Comparison of ENCODE assay signal across 21 cellular contexts in genomic region chr17:36498560-36499300, GRCh38. TPM values are rescaled to one million over a fixed set of nuclear protein-coding genes. Genes with fewer than 3 reads are reported as not detected.
A peak's percentile ranks its signal among the peaks of the same experiment; 100 is the strongest.
DNase-seq lines count a peak whose midpoint lies in the region; ATAC-seq, FAIRE-seq and TF ChIP-seq lines count a peak whose summit lies in the region.
"Had no signal": no experiment of that assay in that cellular context is flagged by ENCODE, and none has a peak within 500 bp of the region (broad histone marks: within the 10 kb centered on the region; RNA-seq: fewer than 3 reads in every experiment).

No MANE protein-coding gene starts in this region.

- no peak for FAIRE-seq in HepG2 (lab: Jason Lieb, UNC)
- FAIRE-seq: A204.1 had no signal

- no peak overlapping the region for H3K27ac Mint-ChIP-seq in activated CD8-positive, alpha-beta memory T cell treated with anti-CD3 and anti-CD28 coated beads, Interleukin-2, amount 10 ng/mL, durations not matched to agents 7 days and 5 days
- H3K27ac Mint-ChIP-seq: activated T-helper 2 cell treated with anti-CD3 and anti-CD28 coated beads, Interferon-gamma antibody, Interleukin-2, Interleukin-4, amounts not matched to agents 10 μg/mL and 5 μg/mL and 100 μg/mL, durations not matched to agents 14 hours and 24 hours and 36 hours; memory B cell had no signal

- no peaks in the 10 kb centered on the region for H3F3A ChIP-seq in SK-N-SH (replicated peaks; ENCODE audit: insufficient read depth)

- 69% methylated on average over 7 of the region's 7 CpGs for WGBS in SK-N-SH (ENCODE audit: low lambda C conversion rate)
- WGBS in HepG2 (ENCODE audit: low lambda C conversion rate): 96% methylated on average over 7 of the region's 7 CpGs

- H3K4me1 Mint-ChIP-seq in activated CD8-positive, alpha-beta memory T cell treated with anti-CD3 and anti-CD28 coated beads, Interleukin-2, amount 10 ng/mL, durations not matched to agents 7 days and 5 days: peaks cover 4% of the 10 kb centered on the region
- H3K4me1 Mint-ChIP-seq: memory B cell had no signal

- DNase-seq in activated CD8-positive, alpha-beta memory T cell treated with anti-CD3 and anti-CD28 coated beads, Interleukin-2, amount 50 U/mL, for 48 hours: peak; percentile 42
- DNase-seq in activated CD8-positive, alpha-beta memory T cell treated with anti-CD3 and anti-CD28 coated beads, Interleukin-2, amount 10 ng/mL, durations not matched to agents 7 days and 5 days: no peak
- DNase-seq in SK-N-SH (peak; percentile 68), HepG2 (ENCODE audit: low spot score) (no peak), SKM-1 treated with dmso at 0.1 percent for 144 hours (lab: John Stamatoyannopoulos, UW; ENCODE audit: unreplicated experiment) (no peak)
- DNase-seq: activated CD4-positive, alpha-beta T cell treated with anti-CD3 and anti-CD28 coated beads for 4 hours; DMS53; foreskin keratinocyte; GDM1; NCI-H1694 treated with DMSO at 0.1 percent for 48 hours; NCI-H2171; NCI-H524 treated with DMSO at 0.1 percent for 48 hours; nucleus accumbens; substantia nigra; T-helper 2 cell; upper lobe of left lung had no signal

- TF ChIP-seq POLR2A in HepG2 (IDR thresholded peaks at IDR 0.05; ENCODE audit: insufficient read depth in 1 of 2, low read depth in 2 of 2, low read length in 2 of 2): no peak

- no peaks in the 10 kb centered on the region for H3K9me3 ChIP-seq in SK-N-SH
- no peaks in the 10 kb centered on the region for H3K9me3 ChIP-seq in HepG2 (ENCODE audit: low read length)
- H3K9me3 ChIP-seq: upper lobe of left lung had no signal

- in situ Hi-C loops in HepG2 (cut with HindIII; ENCODE audit: extremely low pct_ligation_motif_present, low pct_unique_long_range_greater_than_20kb): loop anchor here (25.0 kb wide), 1 partner anchor 536 kb away; no protein-coding TSS in a partner anchor

- H3K27ac ChIP-seq in SK-N-SH (ENCODE audit: low read depth in 2 of 2, low read length in 1 of 2): peak overlapping the region in 1 of 2 experiments; percentile 92; a peak in 2 of 4 replicates
- no peak overlapping the region for H3K27ac ChIP-seq in HepG2 (ENCODE audit: extremely low read length, insufficient read depth, low read length)
- H3K27ac ChIP-seq: foreskin keratinocyte, upper lobe of left lung had no signal

- H3K79me2 ChIP-seq in SK-N-SH (ENCODE audit: insufficient read depth) (no peaks in the 10 kb centered on the region), HepG2 (ENCODE audit: insufficient read depth, low read length) (no peaks in the 10 kb centered on the region)

- H3K4me3 Mint-ChIP-seq in activated CD8-positive, alpha-beta memory T cell treated with anti-CD3 and anti-CD28 coated beads, Interleukin-2, amount 10 ng/mL, durations not matched to agents 7 days and 5 days: no peak overlapping the region
- H3K4me3 Mint-ChIP-seq: memory B cell had no signal

- no peak for TF ChIP-seq RAD21 in SK-N-SH (IDR thresholded peaks at IDR 0.05; ENCODE audit: low read length)
- no peak for TF ChIP-seq RAD21 in HepG2 (CRISPR knock-in tag; IDR thresholded peaks at IDR 0.05)

- intact Hi-C loops in HepG2 (cut with micrococcal nuclease; ENCODE audit: unreplicated experiment): no loop called here

- H2AFZ ChIP-seq in SK-N-SH (ENCODE audit: low read depth) (no peak overlapping the region), HepG2 (ENCODE audit: low read length) (no peak overlapping the region)

- peak in 1 of 2 experiments; percentile 60; a peak in 2 of 4 replicates for TF ChIP-seq EP300 in SK-N-SH (IDR thresholded peaks at IDR 0.05; ENCODE audit: borderline replicate concordance in 1 of 2, low read depth in 1 of 2, low read length in 1 of 2)
- no peak for TF ChIP-seq EP300 in HepG2 (IDR thresholded peaks at IDR 0.05; ENCODE audit: low read depth in 2 of 2, low read length in 2 of 2)
- no peak for TF ChIP-seq EP300 in HepG2 (CRISPR knock-in tag; IDR thresholded peaks at IDR 0.05; ENCODE audit: borderline replicate concordance)

- ATAC-seq in activated CD8-positive, alpha-beta memory T cell treated with anti-CD3 and anti-CD28 coated beads, Interleukin-2, amount 10 ng/mL, durations not matched to agents 7 days and 5 days: no peak
- ATAC-seq in HepG2 (no peak), HG03159 (IDR thresholded peaks at IDR 0.05; ENCODE audit: unreplicated experiment) (no peak)
- ATAC-seq: esophagus mucosa, foreskin keratinocyte had no signal

- H3K9me2 ChIP-seq in SK-N-SH: no peaks in the 10 kb centered on the region

- H3K9me3 Mint-ChIP-seq in activated CD8-positive, alpha-beta memory T cell treated with anti-CD3 and anti-CD28 coated beads, Interleukin-2, amount 10 ng/mL, durations not matched to agents 7 days and 5 days (ENCODE audit: low read depth): no peaks in the 10 kb centered on the region
- H3K9me3 Mint-ChIP-seq: activated T-helper 2 cell treated with anti-CD3 and anti-CD28 coated beads, Interferon-gamma antibody, Interleukin-2, Interleukin-4, amounts not matched to agents 10 μg/mL and 5 μg/mL and 100 μg/mL, durations not matched to agents 14 hours and 24 hours and 36 hours; memory B cell had no signal

- POLR2A ChIA-PET in SK-N-SH (lab: Yijun Ruan, JAX) (interaction anchor here (0.6 to 1.6 kb wide), 5 partner anchors 12 to 46 kb away, joined by 3 to 13 read pairs (median 4); partner anchors contain the start of genes GGNBP2, MYO19, PIGW and ZNHIT3), HepG2 (lab: Yijun Ruan, JAX) (interaction anchor here (1.7 kb wide), 1 partner anchor 13 kb away, joined by 5 read pairs; the partner anchor contains the start of gene ZNHIT3)

- H3K36me3 ChIP-seq in SK-N-SH (replicated peaks in 1 of 2; ENCODE audit: control insufficient read depth in 1 of 2, insufficient read depth in 2 of 2, low read length in 1 of 2): peaks cover 36 to 59% of the 10 kb centered on the region in 2 experiments
- H3K36me3 ChIP-seq in HepG2 (replicated peaks in 1 of 2; ENCODE audit: control insufficient read depth in 1 of 2, insufficient read depth in 2 of 2, low read length in 2 of 2): peaks cover 30 to 72% of the 10 kb centered on the region in 2 experiments

- H3K27me3 ChIP-seq in SK-N-SH (ENCODE audit: insufficient read depth) (no peaks in the 10 kb centered on the region), HepG2 (ENCODE audit: control insufficient read depth in 1 of 2, insufficient read depth in 2 of 2, low read length in 2 of 2) (no peaks in the 10 kb centered on the region)
- H3K27me3 ChIP-seq: foreskin keratinocyte, upper lobe of left lung had no signal

- peaks cover 39% of the 10 kb centered on the region for H3K36me3 Mint-ChIP-seq in activated CD8-positive, alpha-beta memory T cell treated with anti-CD3 and anti-CD28 coated beads, Interleukin-2, amount 10 ng/mL, durations not matched to agents 7 days and 5 days

- no TSS peak for BruUV-seq in HepG2 (replicated peaks; lab: Mats Ljungman, UMichigan)

- TF ChIP-seq CTCF in SK-N-SH (IDR thresholded peaks at IDR 0.05) (no peak), HepG2 (CRISPR knock-in tag; IDR thresholded peaks at IDR 0.05) (no peak)

- H3K4me2 ChIP-seq in SK-N-SH (no peak overlapping the region), HepG2 (ENCODE audit: low read depth, low read length) (no peak overlapping the region)

- H4K20me1 ChIP-seq in SK-N-SH (ENCODE audit: insufficient read depth): no peaks in the 10 kb centered on the region
- no peaks in the 10 kb centered on the region for H4K20me1 ChIP-seq in HepG2 (ENCODE audit: insufficient read depth, low read length)

- H3K4me3 ChIP-seq in SK-N-SH (ENCODE audit: low read depth in 2 of 2, low read length in 1 of 2) (no peak overlapping the region), HepG2 (replicated peaks in 1 of 3; ENCODE audit: insufficient read depth in 1 of 3, low read depth in 2 of 3, low read length in 3 of 3) (no peak overlapping the region)
- H3K4me3 ChIP-seq: upper lobe of left lung had no signal

- no peaks in the 10 kb centered on the region for H3K27me3 Mint-ChIP-seq in activated CD8-positive, alpha-beta memory T cell treated with anti-CD3 and anti-CD28 coated beads, Interleukin-2, amount 10 ng/mL, durations not matched to agents 7 days and 5 days
- H3K27me3 Mint-ChIP-seq: memory B cell had no signal

- no peak overlapping the region for H3K9ac ChIP-seq in SK-N-SH
- no peak overlapping the region for H3K9ac ChIP-seq in HepG2 (ENCODE audit: insufficient read depth, low read depth, low read length)

- H3K4me1 ChIP-seq in SK-N-SH (ENCODE audit: control insufficient read depth in 1 of 2, insufficient read depth in 2 of 2, low read depth in 1 of 2, low read length in 1 of 2): peaks cover 0 to 22% of the 10 kb centered on the region in 2 experiments; a peak in 1 of 4 replicates
- no peaks in the 10 kb centered on the region for H3K4me1 ChIP-seq in HepG2 (ENCODE audit: insufficient read depth, low read length)
- H3K4me1 ChIP-seq: foreskin keratinocyte, upper lobe of left lung had no signal

- CTCF ChIA-PET in activated CD8-positive, alpha-beta memory T cell treated with anti-CD3 and anti-CD28 coated beads, Interleukin-2, amount 10 ng/mL, durations not matched to agents 7 days and 5 days (lab: Charles Lee): interaction anchor here (1.6 kb wide), 1 partner anchor 16 kb away, joined by 6 read pairs; no protein-coding TSS in a partner anchor
- CTCF ChIA-PET in SK-N-SH (lab: Yijun Ruan, JAX) (interaction anchor here (1.0 to 4.4 kb wide), 2 partner anchors 16 to 36 kb away, joined by 5 to 22 read pairs; partner anchors contain the start of genes MYO19 and PIGW), HepG2 (lab: Yijun Ruan, JAX; ENCODE audit: low intra/inter-chr PET ratio, low total read pairs) (no interaction called here)

RNA-seq across cellular contexts. Expression of gene ZNHIT3, which starts 12.2 kb away (rescaled TPM):
- total RNA-seq in activated CD8-positive, alpha-beta memory T cell treated with anti-CD3 and anti-CD28 coated beads, Interleukin-2, amount 10 ng/mL, durations not matched to agents 7 days and 5 days: 10 to 100 TPM; 34.3 to 45.8 TPM
- polyA plus RNA-seq in SK-N-SH (2012; rRNA removed) (59.9 and 68.5 TPM in 2 replicates), HepG2 (2011; rRNA removed) (60.9 and 77.4 TPM in 2 replicates)
- 74.5 and 82.1 TPM in 2 replicates for polyA plus RNA-seq in SK-N-SH (2012; cell fraction: cytosol; rRNA removed)
- polyA plus RNA-seq in SK-N-SH (2012; cell fraction: nucleus; rRNA removed): 27.8 and 34.0 TPM in 2 replicates
- total RNA-seq in HepG2 (2016; rRNA removed; fragmentation: Illumina TruSeq; extraction: Trizol): 66.6 and 88.3 TPM in 2 replicates
- total RNA-seq in HepG2 (2016; cell fraction: cytosol; rRNA removed; fragmentation: Illumina TruSeq; extraction: Trizol; ENCODE audit: low read depth): 29.8 and 32.2 TPM in 2 replicates
- 67.3 and 89.4 TPM in 2 replicates for total RNA-seq in HepG2 (2016; cell fraction: insoluble cytoplasmic fraction; rRNA removed; fragmentation: Illumina TruSeq; extraction: Trizol)
- 41.9 and 45.5 TPM in 2 replicates for total RNA-seq in HepG2 (2016; cell fraction: membrane; rRNA removed; fragmentation: Illumina TruSeq; extraction: Trizol)
- total RNA-seq in HepG2 (2016; cell fraction: nucleus; rRNA removed; fragmentation: Illumina TruSeq; extraction: Trizol): 27.8 and 28.2 TPM in 2 replicates
- polyA plus RNA-seq in HepG2 (2011; cell fraction: cytosol; rRNA removed): 58.2 and 69.6 TPM in 2 replicates
- 16.3 and 25.3 TPM in 2 replicates for polyA plus RNA-seq in HepG2 (2011; cell fraction: nucleus; rRNA removed)
- 48.2 and 51.5 TPM in 2 replicates for polyA plus RNA-seq in HepG2 (2012)
- 30.5 and 31.3 TPM in 2 replicates for polyA plus RNA-seq in HepG2 (2016; cell fraction: cytosol; fragmentation: Illumina TruSeq; extraction: Trizol; ENCODE audit: low read depth)
- 87.9 and 101 TPM in 2 replicates for polyA plus RNA-seq in HepG2 (2016; cell fraction: insoluble cytoplasmic fraction; fragmentation: Illumina TruSeq; extraction: Trizol; ENCODE audit: low read depth)
- polyA plus RNA-seq in HepG2 (2016; cell fraction: membrane; fragmentation: Illumina TruSeq; extraction: Trizol; ENCODE audit: low read depth): 43.8 and 44.5 TPM in 2 replicates
- polyA plus RNA-seq in HepG2 (2016; cell fraction: nucleus; fragmentation: Illumina TruSeq; extraction: Trizol; ENCODE audit: insufficient read depth, low read depth): 41.8 and 50.1 TPM in 2 replicates
- 22.7 and 35.2 TPM in 2 replicates for polyA minus RNA-seq in HepG2 (2011; rRNA and poly(A)+ RNA removed; ENCODE audit: low replicate concordance)
- 8.5 and 13.5 TPM in 2 replicates for polyA minus RNA-seq in HepG2 (2011; cell fraction: cytosol; rRNA and poly(A)+ RNA removed)
- 20.0 and 28.6 TPM in 2 replicates for polyA minus RNA-seq in HepG2 (2011; cell fraction: nucleus; rRNA and poly(A)+ RNA removed)

RNA-seq across cellular contexts. Expression of gene MYO19, which starts 35.9 kb away (rescaled TPM):
- total RNA-seq in activated CD8-positive, alpha-beta memory T cell treated with anti-CD3 and anti-CD28 coated beads, Interleukin-2, amount 10 ng/mL, durations not matched to agents 7 days and 5 days: 100 to 1,000 TPM; 140 to 161 TPM
- polyA plus RNA-seq in SK-N-SH (2012; rRNA removed) (61.6 and 72.4 TPM in 2 replicates), HepG2 (2011; rRNA removed) (80.8 and 82.3 TPM in 2 replicates)
- polyA plus RNA-seq in SK-N-SH (2012; cell fraction: cytosol; rRNA removed): 20.3 and 28.5 TPM in 2 replicates
- polyA plus RNA-seq in SK-N-SH (2012; cell fraction: nucleus; rRNA removed): 344 and 424 TPM in 2 replicates
- 46.8 and 75.7 TPM in 2 replicates for total RNA-seq in HepG2 (2016; rRNA removed; fragmentation: Illumina TruSeq; extraction: Trizol)
- 70.2 and 74.2 TPM in 2 replicates for total RNA-seq in HepG2 (2016; cell fraction: cytosol; rRNA removed; fragmentation: Illumina TruSeq; extraction: Trizol; ENCODE audit: low read depth)
- 42.5 and 72.3 TPM in 2 replicates for total RNA-seq in HepG2 (2016; cell fraction: insoluble cytoplasmic fraction; rRNA removed; fragmentation: Illumina TruSeq; extraction: Trizol)
- 73.2 and 82.2 TPM in 2 replicates for total RNA-seq in HepG2 (2016; cell fraction: membrane; rRNA removed; fragmentation: Illumina TruSeq; extraction: Trizol)
- total RNA-seq in HepG2 (2016; cell fraction: nucleus; rRNA removed; fragmentation: Illumina TruSeq; extraction: Trizol): 105 and 110 TPM in 2 replicates
- 31.7 and 43.3 TPM in 2 replicates for polyA plus RNA-seq in HepG2 (2011; cell fraction: cytosol; rRNA removed)
- 435 and 511 TPM in 2 replicates for polyA plus RNA-seq in HepG2 (2011; cell fraction: nucleus; rRNA removed)
- 38.9 and 47.5 TPM in 2 replicates for polyA plus RNA-seq in HepG2 (2012)
- polyA plus RNA-seq in HepG2 (2016; cell fraction: cytosol; fragmentation: Illumina TruSeq; extraction: Trizol; ENCODE audit: low read depth): 29.1 and 34.3 TPM in 2 replicates
- polyA plus RNA-seq in HepG2 (2016; cell fraction: insoluble cytoplasmic fraction; fragmentation: Illumina TruSeq; extraction: Trizol; ENCODE audit: low read depth): 38.5 and 44.1 TPM in 2 replicates
- 43.7 and 46.4 TPM in 2 replicates for polyA plus RNA-seq in HepG2 (2016; cell fraction: membrane; fragmentation: Illumina TruSeq; extraction: Trizol; ENCODE audit: low read depth)
- polyA plus RNA-seq in HepG2 (2016; cell fraction: nucleus; fragmentation: Illumina TruSeq; extraction: Trizol; ENCODE audit: insufficient read depth, low read depth): 202 and 205 TPM in 2 replicates
- 151 and 353 TPM in 2 replicates for polyA minus RNA-seq in HepG2 (2011; rRNA and poly(A)+ RNA removed; ENCODE audit: low replicate concordance)
- 25.4 and 29.5 TPM in 2 replicates for polyA minus RNA-seq in HepG2 (2011; cell fraction: cytosol; rRNA and poly(A)+ RNA removed)
- polyA minus RNA-seq in HepG2 (2011; cell fraction: nucleus; rRNA and poly(A)+ RNA removed): 222 and 248 TPM in 2 replicates

RNA-seq across cellular contexts. Expression of gene PIGW, which starts 36.1 kb away (rescaled TPM):
- 10 to 100 TPM in 1 of 2 experiments, 1 to 10 TPM in 1; 9.6 to 17.4 TPM for total RNA-seq in activated CD8-positive, alpha-beta memory T cell treated with anti-CD3 and anti-CD28 coated beads, Interleukin-2, amount 10 ng/mL, durations not matched to agents 7 days and 5 days
- polyA plus RNA-seq in SK-N-SH (2012; rRNA removed) (10.1 and 11.2 TPM in 2 replicates), HepG2 (2011; rRNA removed) (6.6 and 9.0 TPM in 2 replicates)
- polyA plus RNA-seq in SK-N-SH (2012; cell fraction: cytosol; rRNA removed): 12.4 and 14.1 TPM in 2 replicates
- polyA plus RNA-seq in SK-N-SH (2012; cell fraction: nucleus; rRNA removed): 4.4 and 6.9 TPM in 2 replicates
- total RNA-seq in HepG2 (2016; rRNA removed; fragmentation: Illumina TruSeq; extraction: Trizol): 24.0 and 26.5 TPM in 2 replicates
- 4.4 and 5.1 TPM in 2 replicates for total RNA-seq in HepG2 (2016; cell fraction: cytosol; rRNA removed; fragmentation: Illumina TruSeq; extraction: Trizol; ENCODE audit: low read depth)
- 21.6 and 25.0 TPM in 2 replicates for total RNA-seq in HepG2 (2016; cell fraction: insoluble cytoplasmic fraction; rRNA removed; fragmentation: Illumina TruSeq; extraction: Trizol)
- total RNA-seq in HepG2 (2016; cell fraction: membrane; rRNA removed; fragmentation: Illumina TruSeq; extraction: Trizol): 19.0 and 23.1 TPM in 2 replicates
- 20.3 and 22.4 TPM in 2 replicates for total RNA-seq in HepG2 (2016; cell fraction: nucleus; rRNA removed; fragmentation: Illumina TruSeq; extraction: Trizol)
- 4.7 and 6.7 TPM in 2 replicates for polyA plus RNA-seq in HepG2 (2011; cell fraction: cytosol; rRNA removed)
- 3.9 and 4.8 TPM in 2 replicates for polyA plus RNA-seq in HepG2 (2011; cell fraction: nucleus; rRNA removed)
- polyA plus RNA-seq in HepG2 (2012): 11.2 and 12.6 TPM in 2 replicates
- polyA plus RNA-seq in HepG2 (2016; cell fraction: cytosol; fragmentation: Illumina TruSeq; extraction: Trizol; ENCODE audit: low read depth): 5.5 and 6.5 TPM in 2 replicates
- 25.9 and 29.3 TPM in 2 replicates for polyA plus RNA-seq in HepG2 (2016; cell fraction: insoluble cytoplasmic fraction; fragmentation: Illumina TruSeq; extraction: Trizol; ENCODE audit: low read depth)
- 20.3 and 21.1 TPM in 2 replicates for polyA plus RNA-seq in HepG2 (2016; cell fraction: membrane; fragmentation: Illumina TruSeq; extraction: Trizol; ENCODE audit: low read depth)
- 29.7 and 32.1 TPM in 2 replicates for polyA plus RNA-seq in HepG2 (2016; cell fraction: nucleus; fragmentation: Illumina TruSeq; extraction: Trizol; ENCODE audit: insufficient read depth, low read depth)
- 2.8 and 4.8 TPM in 2 replicates for polyA minus RNA-seq in HepG2 (2011; rRNA and poly(A)+ RNA removed; ENCODE audit: low replicate concordance)
- polyA minus RNA-seq in HepG2 (2011; cell fraction: cytosol; rRNA and poly(A)+ RNA removed): 3.5 and 6.3 TPM in 2 replicates
- polyA minus RNA-seq in HepG2 (2011; cell fraction: nucleus; rRNA and poly(A)+ RNA removed): 6.3 and 7.2 TPM in 2 replicates

RNA-seq across cellular contexts. Expression of gene GGNBP2, which starts 46.0 kb away (rescaled TPM):
- total RNA-seq in activated CD8-positive, alpha-beta memory T cell treated with anti-CD3 and anti-CD28 coated beads, Interleukin-2, amount 10 ng/mL, durations not matched to agents 7 days and 5 days: 100 to 1,000 TPM in 1 of 2 experiments, 10 to 100 TPM in 1; 96.5 to 113 TPM
- polyA plus RNA-seq in SK-N-SH (2012; rRNA removed) (74.5 and 79.3 TPM in 2 replicates), HepG2 (2011; rRNA removed) (75.5 and 84.2 TPM in 2 replicates)
- polyA plus RNA-seq in SK-N-SH (2012; cell fraction: cytosol; rRNA removed): 60.0 and 61.0 TPM in 2 replicates
- 92.6 and 156 TPM in 2 replicates for polyA plus RNA-seq in SK-N-SH (2012; cell fraction: nucleus; rRNA removed)
- total RNA-seq in HepG2 (2016; rRNA removed; fragmentation: Illumina TruSeq; extraction: Trizol): 53.3 and 59.6 TPM in 2 replicates
- 12.2 and 13.2 TPM in 2 replicates for total RNA-seq in HepG2 (2016; cell fraction: cytosol; rRNA removed; fragmentation: Illumina TruSeq; extraction: Trizol; ENCODE audit: low read depth)
- total RNA-seq in HepG2 (2016; cell fraction: insoluble cytoplasmic fraction; rRNA removed; fragmentation: Illumina TruSeq; extraction: Trizol): 54.5 and 55.8 TPM in 2 replicates
- 17.0 and 19.1 TPM in 2 replicates for total RNA-seq in HepG2 (2016; cell fraction: membrane; rRNA removed; fragmentation: Illumina TruSeq; extraction: Trizol)
- total RNA-seq in HepG2 (2016; cell fraction: nucleus; rRNA removed; fragmentation: Illumina TruSeq; extraction: Trizol): 64.6 and 73.8 TPM in 2 replicates
- polyA plus RNA-seq in HepG2 (2011; cell fraction: cytosol; rRNA removed): 29.8 and 38.5 TPM in 2 replicates
- polyA plus RNA-seq in HepG2 (2011; cell fraction: nucleus; rRNA removed): 127 and 151 TPM in 2 replicates
- polyA plus RNA-seq in HepG2 (2012): 41.9 and 49.1 TPM in 2 replicates
- polyA plus RNA-seq in HepG2 (2016; cell fraction: cytosol; fragmentation: Illumina TruSeq; extraction: Trizol; ENCODE audit: low read depth): 4.2 and 5.6 TPM in 2 replicates
- polyA plus RNA-seq in HepG2 (2016; cell fraction: insoluble cytoplasmic fraction; fragmentation: Illumina TruSeq; extraction: Trizol; ENCODE audit: low read depth): 65.2 and 70.6 TPM in 2 replicates
- polyA plus RNA-seq in HepG2 (2016; cell fraction: membrane; fragmentation: Illumina TruSeq; extraction: Trizol; ENCODE audit: low read depth): 9.6 and 11.3 TPM in 2 replicates
- 118 and 132 TPM in 2 replicates for polyA plus RNA-seq in HepG2 (2016; cell fraction: nucleus; fragmentation: Illumina TruSeq; extraction: Trizol; ENCODE audit: insufficient read depth, low read depth)
- polyA minus RNA-seq in HepG2 (2011; rRNA and poly(A)+ RNA removed; ENCODE audit: low replicate concordance): 67.2 and 86.8 TPM in 2 replicates
- polyA minus RNA-seq in HepG2 (2011; cell fraction: cytosol; rRNA and poly(A)+ RNA removed): 16.6 and 22.4 TPM in 2 replicates
- polyA minus RNA-seq in HepG2 (2011; cell fraction: nucleus; rRNA and poly(A)+ RNA removed): 108 and 109 TPM in 2 replicates

Comparison
In these comparisons a context has a peak if more than half of its experiments do, and no peak if none do; other contexts are left out.
1. DNase-seq: peak in activated CD8-positive, alpha-beta memory T cell treated with anti-CD3 and anti-CD28 coated beads, Interleukin-2, amount 50 U/mL, for 48 hours (single experiment) and SK-N-SH (single experiment); none in activated CD8-positive, alpha-beta memory T cell treated with anti-CD3 and anti-CD28 coated beads, Interleukin-2, amount 10 ng/mL, durations not matched to agents 7 days and 5 days (single experiment), HepG2 (single experiment) and SKM-1 treated with dmso at 0.1 percent for 144 hours (single experiment).